9 cellular contexts compared by ENCODE assay signal in the genomic region with DNA sequence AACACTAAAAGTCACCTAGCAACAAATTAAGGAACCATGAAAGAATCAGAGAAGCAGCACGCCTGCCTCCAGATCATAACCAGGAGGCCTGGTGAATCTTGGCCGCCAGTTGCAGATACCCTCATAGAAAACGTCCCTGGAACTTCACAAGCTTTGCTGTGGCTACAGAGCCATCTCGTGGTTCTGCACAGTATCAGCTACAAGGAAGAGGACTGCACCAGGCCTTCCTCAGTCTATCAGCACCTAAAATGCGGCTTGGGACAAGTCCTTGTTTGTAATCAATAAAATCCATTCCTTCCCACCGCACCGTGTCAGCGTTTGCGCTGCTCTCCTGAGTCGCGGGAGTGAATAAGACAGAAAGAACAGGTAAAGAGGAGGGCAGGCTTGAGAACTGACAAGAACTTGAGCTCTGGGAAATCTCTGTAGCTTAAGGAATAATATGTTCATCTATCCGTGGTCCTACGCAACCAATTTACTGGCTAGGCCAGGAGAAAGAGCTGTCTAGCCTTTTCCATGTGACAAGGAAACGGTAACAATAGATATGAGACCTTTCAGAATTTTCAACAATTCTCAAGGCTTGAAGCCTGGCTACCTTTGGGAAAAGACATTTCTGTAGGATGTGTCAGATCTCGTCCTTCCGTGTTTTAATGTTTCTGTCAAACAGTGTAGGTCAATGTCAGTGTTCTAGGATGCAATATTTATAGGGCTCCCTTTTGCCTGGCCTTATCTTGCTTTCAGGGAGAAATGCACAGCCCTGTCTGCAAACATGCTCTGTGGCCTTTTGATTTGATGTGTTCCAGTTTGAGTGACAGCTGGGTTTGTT.
DNase-seq lines count a peak whose midpoint lies in the region; ATAC-seq and TF ChIP-seq lines count a peak whose summit lies in the region.
"Had no signal": no experiment of that assay in that cellular context is flagged by ENCODE, and none has a peak within 500 bp of the region (broad histone marks: within the 10 kb centered on the region; RNA-seq: fewer than 3 reads in every experiment).

No MANE protein-coding gene starts in this region.

- TF ChIP-seq POLR2A in transverse colon (IDR thresholded peaks at IDR 0.05): no peak

- peak; percentile 37 for TF ChIP-seq CTCF in GM10248 (IDR thresholded peaks at IDR 0.05; ENCODE audit: control extremely low read depth, extremely low read depth, low read depth, missing control alignments)
- TF ChIP-seq CTCF in brain (conservative IDR thresholded peaks at IDR 0.05): peak; percentile 80 to 90
- peak in 4 of 5 experiments; percentile 14 to 27 (median 18) for TF ChIP-seq CTCF in transverse colon (IDR thresholded peaks at IDR 0.05)

- H3K4me1 ChIP-seq in transverse colon: no peaks in the 10 kb centered on the region

- POLR2A ChIA-PET in GM10248 (lab: Yijun Ruan, JAX): no interaction called here

- in situ Hi-C loops in transverse colon (cut with MboI; ENCODE audit: low pct_ligation_motif_present in 1 of 4, low pct_unique_long_range_greater_than_20kb in 1 of 4, low sequenced_read_pairs in 3 of 4): loop anchor here in 3 of 4 donors (25.0 kb wide), 2 partner anchors 507 to 1218 kb away; no protein-coding TSS in a partner anchor

- no peaks in the 10 kb centered on the region for H3K27me3 ChIP-seq in transverse colon

- H3K4me1 Mint-ChIP-seq in brain: peaks cover 20% of the 10 kb centered on the region

- intact Hi-C loops in transverse colon (cut with DNase I; ENCODE audit: low total_unique reads): no loop called here

- H3K4me3 ChIP-seq in transverse colon: no peak overlapping the region

- DNase-seq in GM10248 (ENCODE audit: extremely low spot score): no peak
- peak; percentile 49 for DNase-seq in NCI-H2196 treated with DMSO at 0.1 percent for 48 hours (lab: John Stamatoyannopoulos, UW; ENCODE audit: unreplicated experiment)
- peak; percentile 74 for DNase-seq in iris pigment epithelial cell (ENCODE audit: low read depth)
- no peak for DNase-seq in transverse colon
- DNase-seq in activated CD4-positive, alpha-beta T cell treated with anti-CD3 and anti-CD28 coated beads, Interleukin-2, amount 50 U/mL, for 48 hours: no peak
- DNase-seq: naive B cell had no signal

- peaks cover 0 to 15% (median 13%) of the 10 kb centered on the region in 5 experiments for H3K9me3 Mint-ChIP-seq in brain
- H3K9me3 Mint-ChIP-seq: naive B cell had no signal

- no peak for TF ChIP-seq EP300 in transverse colon (IDR thresholded peaks at IDR 0.05; ENCODE audit: low read depth)

- CTCF ChIA-PET in GM10248 (lab: Yijun Ruan, JAX): interaction anchor here (1.0 to 5.3 kb wide), 8 partner anchors 9 to 55 kb away, joined by 3 to 50 read pairs (median 5); no protein-coding TSS in a partner anchor

- H3K9me3 ChIP-seq in transverse colon: no peaks in the 10 kb centered on the region

- H3K27me3 Mint-ChIP-seq in brain: peaks cover 5% of the 10 kb centered on the region

- no peak overlapping the region for H3K27ac ChIP-seq in transverse colon

- H3K36me3 ChIP-seq in transverse colon: no peaks in the 10 kb centered on the region

- ATAC-seq in GM18873 (IDR thresholded peaks at IDR 0.05; ENCODE audit: low FRiP score, unreplicated experiment): no peak
- no peak for ATAC-seq in GM19035 (IDR thresholded peaks at IDR 0.05; ENCODE audit: unreplicated experiment)

- no peak overlapping the region for H3K4me3 Mint-ChIP-seq in brain
- H3K4me3 Mint-ChIP-seq: naive B cell had no signal

- H3K36me3 Mint-ChIP-seq in brain: no peaks in the 10 kb centered on the region
- H3K36me3 Mint-ChIP-seq: naive B cell had no signal

- 50 to 53% methylated on average over 2 to 16 of the region's 16 CpGs for WGBS in transverse colon (ENCODE audit: low coverage in 1 of 2), 2 donors

- peak overlapping the region in 1 of 5 experiments; percentile 4 for H3K27ac Mint-ChIP-seq in brain
- H3K27ac Mint-ChIP-seq: naive B cell had no signal

Comparison
In these comparisons a context has a peak if more than half of its experiments do, and no peak if none do; other contexts are left out.
1. DNase-seq: peak in NCI-H2196 treated with DMSO at 0.1 percent for 48 hours (single experiment) and iris pigment epithelial cell (single experiment); none in GM10248 (single experiment), transverse colon (single experiment) and activated CD4-positive, alpha-beta T cell treated with anti-CD3 and anti-CD28 coated beads, Interleukin-2, amount 50 U/mL, for 48 hours (0 of 2).
2. CTCF ChIP-seq: peak in every context shown above with its lines; median percentile 85 in brain; 37 in GM10248; 18 in transverse colon.